In the genomic region with DNA sequence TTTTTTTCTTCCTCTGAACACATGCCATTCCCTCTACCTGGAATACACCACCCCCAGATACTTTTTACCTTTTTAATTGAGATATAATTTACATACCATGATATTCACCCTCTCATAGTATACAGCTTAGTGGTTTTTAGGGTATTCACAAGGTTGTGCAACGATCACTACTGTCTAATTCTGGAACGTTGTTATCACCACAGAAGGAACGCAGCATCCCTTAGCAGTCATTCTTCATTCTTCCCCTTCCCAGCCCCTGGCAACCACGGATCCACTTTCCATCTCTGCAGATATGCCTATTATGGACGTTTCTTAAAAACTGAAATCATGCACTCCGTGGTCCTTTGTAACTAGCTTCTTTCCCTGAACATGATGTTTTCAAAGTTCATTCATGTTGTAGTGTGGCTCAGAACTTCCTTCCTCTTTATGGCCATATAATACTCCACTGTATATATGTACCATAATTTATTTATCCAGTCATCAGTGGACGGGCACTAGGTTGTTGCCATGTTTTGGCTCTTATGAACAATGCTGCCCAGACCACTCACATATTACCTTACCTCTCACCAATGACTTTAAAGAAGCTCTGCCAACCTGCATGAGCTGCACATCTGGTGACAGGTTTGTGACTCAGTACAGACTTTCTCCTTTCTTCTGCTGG, we compare ENCODE assay signal across 20 cellular contexts.
"Had no signal": no experiment of that assay in that cellular context is flagged by ENCODE, and none has a peak within 500 bp of the region (broad histone marks: within the 10 kb centered on the region; RNA-seq: fewer than 3 reads in every experiment).

No MANE protein-coding gene starts in this region.

- H3K4me1 Mint-ChIP-seq: activated naive CD4-positive, alpha-beta T cell treated with anti-CD3 and anti-CD28 coated beads, Interleukin-2, amount 50 U/mL, for 24 hours had no signal

- H3K27ac Mint-ChIP-seq: activated CD8-positive, alpha-beta T cell treated with anti-CD3 and anti-CD28 coated beads for 36 hours; activated naive CD4-positive, alpha-beta T cell treated with anti-CD3 and anti-CD28 coated beads, Interleukin-2, amount 50 U/mL, for 24 hours; activated T-cell treated with anti-CD3 and anti-CD28 coated beads, Interleukin-2, amount 50 U/mL, for 72 hours; T-cell had no signal

- DNase-seq: activated CD4-positive, alpha-beta T cell treated with anti-CD3 and anti-CD28 coated beads for 4 hours; activated CD8-positive, alpha-beta memory T cell treated with anti-CD3 and anti-CD28 coated beads, Interleukin-2, amount 50 U/mL, for 4 hours; activated CD8-positive, alpha-beta T cell treated with anti-CD3 and anti-CD28 coated beads for 36 hours; activated naive CD4-positive, alpha-beta T cell; activated T-cell treated with anti-CD3 and anti-CD28 coated beads, Interleukin-2, amount 50 U/mL, for 72 hours; brain microvascular endothelial cell; MG63; NCI-H1092 treated with DMSO at 0.1 percent for 48 hours; NCI-H1417 treated with DMSO at 0.1 percent for 48 hours; NCI-H1694 treated with DMSO at 0.1 percent for 48 hours; NCI-H2029 treated with DMSO at 0.1 percent for 48 hours; NCI-H345; NCI-H510A; NCI-H526 treated with DMSO at 0.1 percent for 48 hours; NK-92 treated with Interleukin-12 subunit alpha and Interleukin-12 subunit beta, amount 100 ng/mL, for 24 hours; SHP77; T-cell; T-helper 2 cell; WERI-Rb-1 had no signal

- ATAC-seq: activated CD8-positive, alpha-beta T cell treated with anti-CD3 and anti-CD28 coated beads for 36 hours; activated T-cell treated with anti-CD3 and anti-CD28 coated beads, Interleukin-2, amount 50 U/mL, for 72 hours; T-cell had no signal

- H3K27me3 Mint-ChIP-seq: activated CD8-positive, alpha-beta T cell treated with anti-CD3 and anti-CD28 coated beads for 36 hours; activated naive CD4-positive, alpha-beta T cell treated with anti-CD3 and anti-CD28 coated beads, Interleukin-2, amount 50 U/mL, for 24 hours; T-cell had no signal

- H3K4me3 Mint-ChIP-seq: activated CD8-positive, alpha-beta T cell treated with anti-CD3 and anti-CD28 coated beads for 36 hours; activated naive CD4-positive, alpha-beta T cell treated with anti-CD3 and anti-CD28 coated beads, Interleukin-2, amount 50 U/mL, for 24 hours; activated T-cell treated with anti-CD3 and anti-CD28 coated beads, Interleukin-2, amount 50 U/mL, for 72 hours; T-cell had no signal

- H3K36me3 Mint-ChIP-seq: activated naive CD4-positive, alpha-beta T cell treated with anti-CD3 and anti-CD28 coated beads, Interleukin-2, amount 50 U/mL, for 24 hours; T-cell had no signal

- H3K9me3 Mint-ChIP-seq: activated CD8-positive, alpha-beta T cell treated with anti-CD3 and anti-CD28 coated beads for 36 hours; activated naive CD4-positive, alpha-beta T cell treated with anti-CD3 and anti-CD28 coated beads, Interleukin-2, amount 50 U/mL, for 24 hours; activated T-cell treated with anti-CD3 and anti-CD28 coated beads, Interleukin-2, amount 50 U/mL, for 72 hours had no signal
